In the genomic region with DNA sequence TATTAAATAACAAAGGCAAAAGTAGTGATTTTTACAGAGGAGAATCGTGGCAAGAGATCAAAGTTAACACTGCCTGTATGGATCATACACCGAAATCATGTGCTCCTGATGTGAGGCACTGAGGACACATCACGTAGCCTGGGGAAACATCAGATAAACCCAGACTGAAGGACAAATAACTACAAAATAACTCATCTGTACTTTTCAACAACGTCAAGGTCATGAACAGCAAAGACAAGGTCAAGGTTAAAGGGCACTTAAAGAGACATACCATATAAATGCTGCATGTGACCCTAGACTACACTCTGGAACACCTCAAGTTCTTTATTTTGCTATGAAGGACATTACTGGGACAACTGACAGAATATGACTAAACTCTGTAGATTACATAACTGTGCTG, we compare ENCODE assay signal across 1 cellular context.
TF ChIP-seq lines count a peak whose summit lies in the region.

No MANE protein-coding gene starts in this region.

TF ChIP-seq in liver, 16 proteins besides CTCF, POLR2A, EP300 and RAD21 (continued from another document):
- TF ChIP-seq, protein P1, sequence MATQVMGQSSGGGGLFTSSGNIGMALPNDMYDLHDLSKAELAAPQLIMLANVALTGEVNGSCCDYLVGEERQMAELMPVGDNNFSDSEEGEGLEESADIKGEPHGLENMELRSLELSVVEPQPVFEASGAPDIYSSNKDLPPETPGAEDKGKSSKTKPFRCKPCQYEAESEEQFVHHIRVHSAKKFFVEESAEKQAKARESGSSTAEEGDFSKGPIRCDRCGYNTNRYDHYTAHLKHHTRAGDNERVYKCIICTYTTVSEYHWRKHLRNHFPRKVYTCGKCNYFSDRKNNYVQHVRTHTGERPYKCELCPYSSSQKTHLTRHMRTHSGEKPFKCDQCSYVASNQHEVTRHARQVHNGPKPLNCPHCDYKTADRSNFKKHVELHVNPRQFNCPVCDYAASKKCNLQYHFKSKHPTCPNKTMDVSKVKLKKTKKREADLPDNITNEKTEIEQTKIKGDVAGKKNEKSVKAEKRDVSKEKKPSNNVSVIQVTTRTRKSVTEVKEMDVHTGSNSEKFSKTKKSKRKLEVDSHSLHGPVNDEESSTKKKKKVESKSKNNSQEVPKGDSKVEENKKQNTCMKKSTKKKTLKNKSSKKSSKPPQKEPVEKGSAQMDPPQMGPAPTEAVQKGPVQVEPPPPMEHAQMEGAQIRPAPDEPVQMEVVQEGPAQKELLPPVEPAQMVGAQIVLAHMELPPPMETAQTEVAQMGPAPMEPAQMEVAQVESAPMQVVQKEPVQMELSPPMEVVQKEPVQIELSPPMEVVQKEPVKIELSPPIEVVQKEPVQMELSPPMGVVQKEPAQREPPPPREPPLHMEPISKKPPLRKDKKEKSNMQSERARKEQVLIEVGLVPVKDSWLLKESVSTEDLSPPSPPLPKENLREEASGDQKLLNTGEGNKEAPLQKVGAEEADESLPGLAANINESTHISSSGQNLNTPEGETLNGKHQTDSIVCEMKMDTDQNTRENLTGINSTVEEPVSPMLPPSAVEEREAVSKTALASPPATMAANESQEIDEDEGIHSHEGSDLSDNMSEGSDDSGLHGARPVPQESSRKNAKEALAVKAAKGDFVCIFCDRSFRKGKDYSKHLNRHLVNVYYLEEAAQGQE (IDR thresholded peaks at IDR 0.05) = no peak
- TF ChIP-seq ZBTB33 (IDR thresholded peaks at IDR 0.05) (no peak), NR2F2 (IDR thresholded peaks at IDR 0.05) (peak; percentile 45)
